9 cellular contexts compared by ENCODE assay signal in genomic region chr7:105097619-105098018, GRCh38.
DNase-seq lines count a peak whose midpoint lies in the region; ATAC-seq and TF ChIP-seq lines count a peak whose summit lies in the region.
"Had no signal": no experiment of that assay in that cellular context is flagged by ENCODE, and none has a peak within 500 bp of the region (broad histone marks: within the 10 kb centered on the region; RNA-seq: fewer than 3 reads in every experiment).

No MANE protein-coding gene starts in this region.

- CTCF ChIA-PET in Caco-2 (lab: Charles Lee), result no interaction called here
- CTCF ChIA-PET in naive thymus-derived CD4-positive, alpha-beta T cell (lab: Charles Lee), result interaction anchor here (0.7 kb wide), 1 partner anchor 42 kb away, joined by 4 read pairs; no protein-coding TSS in a partner anchor

- TF ChIP-seq POLR2A in transverse colon (IDR thresholded peaks at IDR 0.05), result no peak

- no peaks in the 10 kb centered on the region for H3K27me3 ChIP-seq in Caco-2 (replicated peaks; ENCODE audit: control insufficient read depth, insufficient read depth, low read length)
- H3K27me3 ChIP-seq in MG63, result no peaks in the 10 kb centered on the region
- no peaks in the 10 kb centered on the region for H3K27me3 ChIP-seq in naive thymus-derived CD4-positive, alpha-beta T cell (ENCODE audit: control insufficient read depth in 2 of 2, insufficient read depth in 2 of 2, low read length in 2 of 2)
- H3K27me3 ChIP-seq in transverse colon, result no peaks in the 10 kb centered on the region

- BruUV-seq in Caco-2 (replicated peaks; lab: Mats Ljungman, UMichigan), result no TSS peak

- in situ Hi-C loops in transverse colon (cut with MboI; ENCODE audit: low pct_ligation_motif_present in 1 of 4, low pct_unique_long_range_greater_than_20kb in 1 of 4, low sequenced_read_pairs in 3 of 4), result no loop called here
- in situ Hi-C loops in GM13976 (cut with MboI; ENCODE audit: low sequenced_read_pairs, unreplicated experiment), result no loop called here

- 71 to 73% methylated on average over 6 to 7 of the region's 7 CpGs for WGBS in transverse colon (ENCODE audit: low coverage in 1 of 2), 2 donors

- H3K9me3 ChIP-seq in Caco-2, result no peaks in the 10 kb centered on the region
- H3K9me3 ChIP-seq in MG63, result no peaks in the 10 kb centered on the region
- H3K9me3 ChIP-seq in naive thymus-derived CD4-positive, alpha-beta T cell (ENCODE audit: control insufficient read depth in 2 of 3, low read length in 3 of 3), result no peaks in the 10 kb centered on the region
- H3K9me3 ChIP-seq in transverse colon, result no peaks in the 10 kb centered on the region

- DNase-seq in Caco-2, result no peak
- peak; percentile 9 for DNase-seq in MG63
- DNase-seq in chondrocyte (ENCODE audit: low spot score), result no peak
- no peak for DNase-seq in naive thymus-derived CD4-positive, alpha-beta T cell
- no peak for DNase-seq in DMS 273 (lab: John Stamatoyannopoulos, UW; ENCODE audit: unreplicated experiment)
- DNase-seq in transverse colon, result no peak
- DNase-seq in GM13976 (ENCODE audit: low spot score), result no peak
- no peak for DNase-seq in activated T-cell treated with anti-CD3 and anti-CD28 coated beads, Interleukin-2, amount 50 U/mL, for 72 hours
- DNase-seq: NCI-H748 treated with DMSO at 0.1 percent for 48 hours had no signal

- H3K9me3 Mint-ChIP-seq in Caco-2 (ENCODE audit: unreplicated experiment) (no peaks in the 10 kb centered on the region), chondrocyte (ENCODE audit: low read depth) (no peaks in the 10 kb centered on the region)
- H3K9me3 Mint-ChIP-seq in naive thymus-derived CD4-positive, alpha-beta T cell, result no peaks in the 10 kb centered on the region
- H3K9me3 Mint-ChIP-seq in activated T-cell treated with anti-CD3 and anti-CD28 coated beads, Interleukin-2, amount 50 U/mL, for 72 hours, result no peaks in the 10 kb centered on the region

- H3K4me3 ChIP-seq in Caco-2 (ENCODE audit: low read depth, low read length), result no peak overlapping the region
- H3K4me3 ChIP-seq in MG63, result no peak overlapping the region
- no peak overlapping the region for H3K4me3 ChIP-seq in naive thymus-derived CD4-positive, alpha-beta T cell (ENCODE audit: low read length)
- no peak overlapping the region for H3K4me3 ChIP-seq in transverse colon

- POLR2A ChIA-PET in Caco-2 (lab: Charles Lee), result no interaction called here
- POLR2A ChIA-PET in naive thymus-derived CD4-positive, alpha-beta T cell (lab: Charles Lee), result no interaction called here

- H3K27me3 Mint-ChIP-seq in Caco-2 (ENCODE audit: insufficient read depth, unreplicated experiment) (no peaks in the 10 kb centered on the region), chondrocyte (ENCODE audit: low read depth) (no peaks in the 10 kb centered on the region)
- no peaks in the 10 kb centered on the region for H3K27me3 Mint-ChIP-seq in naive thymus-derived CD4-positive, alpha-beta T cell
- no peaks in the 10 kb centered on the region for H3K27me3 Mint-ChIP-seq in activated T-cell treated with anti-CD3 and anti-CD28 coated beads, Interleukin-2, amount 50 U/mL, for 72 hours (ENCODE audit: low read depth)

- no peak for TF ChIP-seq CTCF in Caco-2 (IDR thresholded peaks at IDR 0.05; ENCODE audit: insufficient read depth in 1 of 2, low read depth in 1 of 2, low read length in 1 of 2, severe bottlenecking in 1 of 2, unreplicated experiment in 1 of 2)
- no peak for TF ChIP-seq CTCF in chondrocyte (IDR thresholded peaks at IDR 0.05)
- no peak for TF ChIP-seq CTCF in transverse colon (IDR thresholded peaks at IDR 0.05)
- TF ChIP-seq CTCF in GM13976 (IDR thresholded peaks at IDR 0.05; ENCODE audit: borderline replicate concordance, control extremely low read depth, extremely low read depth, insufficient read depth, missing control alignments), result no peak

- intact Hi-C loops in Caco-2 (cut with micrococcal nuclease; ENCODE audit: unreplicated experiment) (loop anchor here (5.0 kb wide), 1 partner anchor 175 kb away; no protein-coding TSS in a partner anchor), transverse colon (cut with DNase I; ENCODE audit: low total_unique reads) (no loop called here)
- intact Hi-C loops in naive thymus-derived CD4-positive, alpha-beta T cell (cut with micrococcal nuclease), result loop anchor here in 1 of 2 donors (5.0 to 10.0 kb wide), 2 partner anchors 115 to 487 kb away; partner anchors contain the start of gene EFCAB10

- no peak for ATAC-seq in naive thymus-derived CD4-positive, alpha-beta T cell
- no peak for ATAC-seq in activated T-cell treated with anti-CD3 and anti-CD28 coated beads, Interleukin-2, amount 50 U/mL, for 72 hours (replicated peaks in 1 of 2)

- H3K36me3 ChIP-seq in Caco-2 (ENCODE audit: control insufficient read depth, insufficient read depth, low read length), result no peaks in the 10 kb centered on the region
- H3K36me3 ChIP-seq in MG63, result peaks cover 27% of the 10 kb centered on the region
- H3K36me3 ChIP-seq in naive thymus-derived CD4-positive, alpha-beta T cell (ENCODE audit: control insufficient read depth in 2 of 3, insufficient read depth in 3 of 3, low read length in 3 of 3), result peaks cover 10 to 32% (median 15%) of the 10 kb centered on the region in 3 experiments
- H3K36me3 ChIP-seq in transverse colon, result peaks cover 0 to 51% (median 8%) of the 10 kb centered on the region in 4 donors

- H3K4me3 Mint-ChIP-seq in Caco-2 (ENCODE audit: unreplicated experiment), result no peak overlapping the region
- no peak overlapping the region for H3K4me3 Mint-ChIP-seq in chondrocyte (ENCODE audit: unreplicated experiment)
- H3K4me3 Mint-ChIP-seq in naive thymus-derived CD4-positive, alpha-beta T cell, result no peak overlapping the region
- no peak overlapping the region for H3K4me3 Mint-ChIP-seq in activated T-cell treated with anti-CD3 and anti-CD28 coated beads, Interleukin-2, amount 50 U/mL, for 72 hours

- H3K27ac ChIP-seq in naive thymus-derived CD4-positive, alpha-beta T cell (ENCODE audit: low read depth, low read length), result no peak overlapping the region
- no peak overlapping the region for H3K27ac ChIP-seq in transverse colon

- H3K27ac Mint-ChIP-seq in Caco-2 (ENCODE audit: unreplicated experiment) (peak overlapping the region; percentile 26), chondrocyte (ENCODE audit: unreplicated experiment) (peak overlapping the region; percentile 89)
- H3K27ac Mint-ChIP-seq in naive thymus-derived CD4-positive, alpha-beta T cell, result peak overlapping the region in 8 of 9 donors; percentile 1 to 66 (median 34)
- H3K27ac Mint-ChIP-seq in activated T-cell treated with anti-CD3 and anti-CD28 coated beads, Interleukin-2, amount 50 U/mL, for 72 hours, result no peak overlapping the region

- no peaks in the 10 kb centered on the region for H3K4me1 ChIP-seq in Caco-2
- peaks cover 0 to 3% of the 10 kb centered on the region in 2 donors for H3K4me1 ChIP-seq in naive thymus-derived CD4-positive, alpha-beta T cell (ENCODE audit: control insufficient read depth in 2 of 2, insufficient read depth in 2 of 2, low read length in 2 of 2)
- H3K4me1 ChIP-seq in transverse colon, result peaks cover 0 to 14% (median 0%) of the 10 kb centered on the region in 4 donors

- no peak for TF ChIP-seq EP300 in transverse colon (IDR thresholded peaks at IDR 0.05; ENCODE audit: low read depth)

- peaks cover 72% of the 10 kb centered on the region for H3K36me3 Mint-ChIP-seq in Caco-2 (ENCODE audit: insufficient read depth, unreplicated experiment)
- H3K36me3 Mint-ChIP-seq in chondrocyte (ENCODE audit: low read depth), result peaks cover 10% of the 10 kb centered on the region
- peaks cover 0 to 34% (median 12%) of the 10 kb centered on the region in 5 donors for H3K36me3 Mint-ChIP-seq in naive thymus-derived CD4-positive, alpha-beta T cell
- H3K36me3 Mint-ChIP-seq in activated T-cell treated with anti-CD3 and anti-CD28 coated beads, Interleukin-2, amount 50 U/mL, for 72 hours (ENCODE audit: insufficient read depth in 2 of 2), result peaks cover 3 to 33% of the 10 kb centered on the region in 2 donors

- peaks cover 6% of the 10 kb centered on the region for H3K4me1 Mint-ChIP-seq in Caco-2 (ENCODE audit: low read depth, unreplicated experiment)
- peaks cover 39% of the 10 kb centered on the region for H3K4me1 Mint-ChIP-seq in chondrocyte (ENCODE audit: low read depth)
- H3K4me1 Mint-ChIP-seq in naive thymus-derived CD4-positive, alpha-beta T cell, result peaks cover 6 to 59% (median 32%) of the 10 kb centered on the region in 7 donors
- peaks cover 40% of the 10 kb centered on the region for H3K4me1 Mint-ChIP-seq in activated T-cell treated with anti-CD3 and anti-CD28 coated beads, Interleukin-2, amount 50 U/mL, for 72 hours (ENCODE audit: low read depth)
